Comparison of ENCODE assay signal across 1 cellular context in genomic region chr19:2084993-2085720, GRCh38.
TF ChIP-seq lines count a peak whose summit lies in the region.

No MANE protein-coding gene starts in this region.

TF ChIP-seq in K562, 482 proteins besides CTCF, POLR2A, EP300 and RAD21 (continued from another document):
- TF ChIP-seq ZBTB40 (IDR thresholded peaks at IDR 0.05) (peak; percentile 85), ZBTB40 (CRISPR knock-in tag; IDR thresholded peaks at IDR 0.05) (no peak)
TF ChIP-seq in K562: peak in this region for 20.
